In the genomic region with DNA sequence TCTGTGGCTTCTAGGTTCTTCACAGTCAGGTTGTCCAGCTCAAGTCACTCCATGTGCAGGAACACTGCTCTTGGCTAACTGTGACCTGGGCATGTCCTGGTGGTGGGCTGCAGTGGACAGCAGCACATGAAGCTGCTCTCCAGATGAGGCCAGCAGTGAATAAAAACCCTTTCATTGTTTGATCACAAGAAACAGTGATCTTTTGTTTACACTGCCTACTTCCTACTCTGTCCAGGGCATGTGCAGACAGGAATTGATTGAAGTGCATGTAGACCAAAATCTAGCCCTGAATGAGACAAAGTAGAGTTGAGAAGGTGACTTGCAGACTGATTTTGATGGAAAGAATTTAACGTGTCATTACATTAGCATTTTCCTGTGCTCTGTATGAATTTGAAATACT, we compare ENCODE assay signal across 1 cellular context.
TF ChIP-seq lines count a peak whose summit lies in the region.

No MANE protein-coding gene starts in this region.

TF ChIP-seq in HepG2, 621 proteins besides CTCF, POLR2A, EP300 and RAD21 (continued from another document and continues in another):
- TF ChIP-seq, protein P1, sequence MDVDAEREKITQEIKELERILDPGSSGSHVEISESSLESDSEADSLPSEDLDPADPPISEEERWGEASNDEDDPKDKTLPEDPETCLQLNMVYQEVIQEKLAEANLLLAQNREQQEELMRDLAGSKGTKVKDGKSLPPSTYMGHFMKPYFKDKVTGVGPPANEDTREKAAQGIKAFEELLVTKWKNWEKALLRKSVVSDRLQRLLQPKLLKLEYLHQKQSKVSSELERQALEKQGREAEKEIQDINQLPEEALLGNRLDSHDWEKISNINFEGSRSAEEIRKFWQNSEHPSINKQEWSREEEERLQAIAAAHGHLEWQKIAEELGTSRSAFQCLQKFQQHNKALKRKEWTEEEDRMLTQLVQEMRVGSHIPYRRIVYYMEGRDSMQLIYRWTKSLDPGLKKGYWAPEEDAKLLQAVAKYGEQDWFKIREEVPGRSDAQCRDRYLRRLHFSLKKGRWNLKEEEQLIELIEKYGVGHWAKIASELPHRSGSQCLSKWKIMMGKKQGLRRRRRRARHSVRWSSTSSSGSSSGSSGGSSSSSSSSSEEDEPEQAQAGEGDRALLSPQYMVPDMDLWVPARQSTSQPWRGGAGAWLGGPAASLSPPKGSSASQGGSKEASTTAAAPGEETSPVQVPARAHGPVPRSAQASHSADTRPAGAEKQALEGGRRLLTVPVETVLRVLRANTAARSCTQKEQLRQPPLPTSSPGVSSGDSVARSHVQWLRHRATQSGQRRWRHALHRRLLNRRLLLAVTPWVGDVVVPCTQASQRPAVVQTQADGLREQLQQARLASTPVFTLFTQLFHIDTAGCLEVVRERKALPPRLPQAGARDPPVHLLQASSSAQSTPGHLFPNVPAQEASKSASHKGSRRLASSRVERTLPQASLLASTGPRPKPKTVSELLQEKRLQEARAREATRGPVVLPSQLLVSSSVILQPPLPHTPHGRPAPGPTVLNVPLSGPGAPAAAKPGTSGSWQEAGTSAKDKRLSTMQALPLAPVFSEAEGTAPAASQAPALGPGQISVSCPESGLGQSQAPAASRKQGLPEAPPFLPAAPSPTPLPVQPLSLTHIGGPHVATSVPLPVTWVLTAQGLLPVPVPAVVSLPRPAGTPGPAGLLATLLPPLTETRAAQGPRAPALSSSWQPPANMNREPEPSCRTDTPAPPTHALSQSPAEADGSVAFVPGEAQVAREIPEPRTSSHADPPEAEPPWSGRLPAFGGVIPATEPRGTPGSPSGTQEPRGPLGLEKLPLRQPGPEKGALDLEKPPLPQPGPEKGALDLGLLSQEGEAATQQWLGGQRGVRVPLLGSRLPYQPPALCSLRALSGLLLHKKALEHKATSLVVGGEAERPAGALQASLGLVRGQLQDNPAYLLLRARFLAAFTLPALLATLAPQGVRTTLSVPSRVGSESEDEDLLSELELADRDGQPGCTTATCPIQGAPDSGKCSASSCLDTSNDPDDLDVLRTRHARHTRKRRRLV (CRISPR knock-in tag; IDR thresholded peaks at IDR 0.05), result no peak
- TF ChIP-seq CENPT (CRISPR knock-in tag; IDR thresholded peaks at IDR 0.05; ENCODE audit: low read depth) (no peak), ZNF747 (CRISPR knock-in tag; IDR thresholded peaks at IDR 0.05; ENCODE audit: borderline replicate concordance) (no peak), MIER3 (CRISPR knock-in tag; IDR thresholded peaks at IDR 0.05; ENCODE audit: borderline replicate concordance) (no peak), ZNF841 (CRISPR knock-in tag; IDR thresholded peaks at IDR 0.05; ENCODE audit: borderline replicate concordance) (no peak), SRY (CRISPR knock-in tag; IDR thresholded peaks at IDR 0.05) (no peak), ZEB1 (IDR thresholded peaks at IDR 0.05; ENCODE audit: insufficient replicate concordance, low read depth) (no peak), CENPX (CRISPR knock-in tag; IDR thresholded peaks at IDR 0.05) (no peak), HNF4A (CRISPR knock-in tag; IDR thresholded peaks at IDR 0.05) (no peak), FOSL2 (CRISPR knock-in tag; IDR thresholded peaks at IDR 0.05) (no peak), ZNF557 (CRISPR knock-in tag; IDR thresholded peaks at IDR 0.05) (no peak), CBX1 (IDR thresholded peaks at IDR 0.05; ENCODE audit: low read depth) (no peak), ZNF562 (CRISPR knock-in tag; IDR thresholded peaks at IDR 0.05; ENCODE audit: borderline replicate concordance) (no peak), FOXA3 (CRISPR knock-in tag; IDR thresholded peaks at IDR 0.05) (peak; percentile 81), NFKBIZ (CRISPR knock-in tag; IDR thresholded peaks at IDR 0.05) (no peak), ZBTB7B (CRISPR knock-in tag; IDR thresholded peaks at IDR 0.05) (peak; percentile 75; the same call in 1 of the 2 replicates), ZNF558 (CRISPR knock-in tag; IDR thresholded peaks at IDR 0.05; ENCODE audit: borderline replicate concordance) (no peak), ZNF724P (CRISPR knock-in tag; IDR thresholded peaks at IDR 0.05; ENCODE audit: borderline replicate concordance) (no peak), POLR2AphosphoS5 (IDR thresholded peaks at IDR 0.05; ENCODE audit: low read depth, low read length) (no peak), KLF11 (CRISPR knock-in tag; IDR thresholded peaks at IDR 0.05) (no peak), SUZ12 (IDR thresholded peaks at IDR 0.05; ENCODE audit: low read depth, low read length) (no peak), TRIM24 (CRISPR knock-in tag; IDR thresholded peaks at IDR 0.05) (no peak), ZFYVE20 (CRISPR knock-in tag; IDR thresholded peaks at IDR 0.05; ENCODE audit: borderline replicate concordance, low read depth) (no peak), GATAD1 (CRISPR knock-in tag; IDR thresholded peaks at IDR 0.05) (no peak), ZNF850 (CRISPR knock-in tag; conservative IDR thresholded peaks at IDR 0.05) (no peak), ZFP37 (CRISPR knock-in tag; IDR thresholded peaks at IDR 0.05; ENCODE audit: borderline replicate concordance) (no peak), GZF1 (CRISPR knock-in tag; IDR thresholded peaks at IDR 0.05) (no peak), SP4 (CRISPR knock-in tag; IDR thresholded peaks at IDR 0.05) (no peak), ZBTB20 (CRISPR knock-in tag; IDR thresholded peaks at IDR 0.05; ENCODE audit: borderline replicate concordance, low read depth) (no peak), SIX1 (CRISPR knock-in tag; IDR thresholded peaks at IDR 0.05; ENCODE audit: borderline replicate concordance) (no peak), ZNF335 (CRISPR knock-in tag; IDR thresholded peaks at IDR 0.05) (no peak), DR1 (CRISPR knock-in tag; IDR thresholded peaks at IDR 0.05) (no peak), SOX5 (CRISPR knock-in tag; IDR thresholded peaks at IDR 0.05; ENCODE audit: borderline replicate concordance) (peak; percentile 88; the same call in 1 of the 2 replicates), BCL6 (CRISPR knock-in tag; IDR thresholded peaks at IDR 0.05) (peak; percentile 65), ZNF33B (CRISPR knock-in tag; IDR thresholded peaks at IDR 0.05) (no peak), ZNF883 (CRISPR knock-in tag; IDR thresholded peaks at IDR 0.05; ENCODE audit: not compliant biosample characterization) (no peak), HDAC2 (CRISPR knock-in tag; IDR thresholded peaks at IDR 0.05) (peak; percentile 37; the same call in 1 of the 2 replicates), KDM5A (IDR thresholded peaks at IDR 0.05; ENCODE audit: borderline replicate concordance, low read length) (no peak), TCF7L2 (IDR thresholded peaks at IDR 0.05; ENCODE audit: low read depth, low read length) (no peak), HNRNPUL1 (IDR thresholded peaks at IDR 0.05; ENCODE audit: low read depth, low read length) (no peak), ZNF430 (CRISPR knock-in tag; IDR thresholded peaks at IDR 0.05) (no peak), HNRNPK (IDR thresholded peaks at IDR 0.05; ENCODE audit: low read depth, low read length, poor library complexity, severe bottlenecking) (no peak), ZNF333 (CRISPR knock-in tag; IDR thresholded peaks at IDR 0.05; ENCODE audit: borderline replicate concordance) (no peak), HDAC1 (CRISPR knock-in tag; IDR thresholded peaks at IDR 0.05) (no peak; the same call in 1 of the 2 replicates), AHR (CRISPR knock-in tag; IDR thresholded peaks at IDR 0.05) (0 out of 2 replicates have a peak, but pooled peaks have one; percentile 41), RBAK (CRISPR knock-in tag; IDR thresholded peaks at IDR 0.05) (no peak), RFXAP (CRISPR knock-in tag; IDR thresholded peaks at IDR 0.05; ENCODE audit: borderline replicate concordance) (no peak), FOXA1 (IDR thresholded peaks at IDR 0.05) (no peak), FOXA1 (CRISPR knock-in tag; IDR thresholded peaks at IDR 0.05) (peak; percentile 72; the same call in 1 of the 2 replicates)
- TF ChIP-seq, protein P2, sequence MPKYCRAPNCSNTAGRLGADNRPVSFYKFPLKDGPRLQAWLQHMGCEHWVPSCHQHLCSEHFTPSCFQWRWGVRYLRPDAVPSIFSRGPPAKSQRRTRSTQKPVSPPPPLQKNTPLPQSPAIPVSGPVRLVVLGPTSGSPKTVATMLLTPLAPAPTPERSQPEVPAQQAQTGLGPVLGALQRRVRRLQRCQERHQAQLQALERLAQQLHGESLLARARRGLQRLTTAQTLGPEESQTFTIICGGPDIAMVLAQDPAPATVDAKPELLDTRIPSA (CRISPR knock-in tag; IDR thresholded peaks at IDR 0.05; ENCODE audit: borderline replicate concordance), result no peak
- TF ChIP-seq, protein P3, sequence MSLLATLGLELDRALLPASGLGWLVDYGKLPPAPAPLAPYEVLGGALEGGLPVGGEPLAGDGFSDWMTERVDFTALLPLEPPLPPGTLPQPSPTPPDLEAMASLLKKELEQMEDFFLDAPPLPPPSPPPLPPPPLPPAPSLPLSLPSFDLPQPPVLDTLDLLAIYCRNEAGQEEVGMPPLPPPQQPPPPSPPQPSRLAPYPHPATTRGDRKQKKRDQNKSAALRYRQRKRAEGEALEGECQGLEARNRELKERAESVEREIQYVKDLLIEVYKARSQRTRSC (CRISPR knock-in tag; IDR thresholded peaks at IDR 0.05; ENCODE audit: low read depth), result no peak
- TF ChIP-seq, protein P4, sequence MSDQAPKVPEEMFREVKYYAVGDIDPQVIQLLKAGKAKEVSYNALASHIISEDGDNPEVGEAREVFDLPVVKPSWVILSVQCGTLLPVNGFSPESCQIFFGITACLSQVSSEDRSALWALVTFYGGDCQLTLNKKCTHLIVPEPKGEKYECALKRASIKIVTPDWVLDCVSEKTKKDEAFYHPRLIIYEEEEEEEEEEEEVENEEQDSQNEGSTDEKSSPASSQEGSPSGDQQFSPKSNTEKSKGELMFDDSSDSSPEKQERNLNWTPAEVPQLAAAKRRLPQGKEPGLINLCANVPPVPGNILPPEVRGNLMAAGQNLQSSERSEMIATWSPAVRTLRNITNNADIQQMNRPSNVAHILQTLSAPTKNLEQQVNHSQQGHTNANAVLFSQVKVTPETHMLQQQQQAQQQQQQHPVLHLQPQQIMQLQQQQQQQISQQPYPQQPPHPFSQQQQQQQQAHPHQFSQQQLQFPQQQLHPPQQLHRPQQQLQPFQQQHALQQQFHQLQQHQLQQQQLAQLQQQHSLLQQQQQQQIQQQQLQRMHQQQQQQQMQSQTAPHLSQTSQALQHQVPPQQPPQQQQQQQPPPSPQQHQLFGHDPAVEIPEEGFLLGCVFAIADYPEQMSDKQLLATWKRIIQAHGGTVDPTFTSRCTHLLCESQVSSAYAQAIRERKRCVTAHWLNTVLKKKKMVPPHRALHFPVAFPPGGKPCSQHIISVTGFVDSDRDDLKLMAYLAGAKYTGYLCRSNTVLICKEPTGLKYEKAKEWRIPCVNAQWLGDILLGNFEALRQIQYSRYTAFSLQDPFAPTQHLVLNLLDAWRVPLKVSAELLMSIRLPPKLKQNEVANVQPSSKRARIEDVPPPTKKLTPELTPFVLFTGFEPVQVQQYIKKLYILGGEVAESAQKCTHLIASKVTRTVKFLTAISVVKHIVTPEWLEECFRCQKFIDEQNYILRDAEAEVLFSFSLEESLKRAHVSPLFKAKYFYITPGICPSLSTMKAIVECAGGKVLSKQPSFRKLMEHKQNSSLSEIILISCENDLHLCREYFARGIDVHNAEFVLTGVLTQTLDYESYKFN (CRISPR knock-in tag; conservative IDR thresholded peaks at IDR 0.05), result peak; percentile 52; the same call in 1 of the 2 replicates
- TF ChIP-seq, protein P5, sequence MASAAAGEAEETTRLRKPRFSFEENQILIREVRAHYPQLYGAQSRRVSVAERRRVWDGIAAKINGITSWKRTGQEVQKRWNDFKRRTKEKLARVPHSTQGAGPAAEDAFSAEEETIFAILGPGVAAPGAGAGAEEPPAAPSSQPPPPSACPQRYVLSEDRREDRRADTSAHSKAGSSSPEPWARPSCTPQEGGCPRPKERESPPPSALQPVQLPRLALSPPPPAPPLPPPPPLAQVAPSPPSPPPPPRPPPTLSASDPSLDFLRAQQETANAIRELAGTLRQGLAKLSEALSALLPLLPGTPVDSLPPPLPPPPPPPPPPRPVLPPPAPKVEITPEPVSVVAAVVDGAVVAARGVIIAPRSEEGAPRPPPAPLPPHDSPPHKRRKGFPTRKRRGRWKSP (CRISPR knock-in tag; IDR thresholded peaks at IDR 0.05), result no peak
- TF ChIP-seq, protein P6, sequence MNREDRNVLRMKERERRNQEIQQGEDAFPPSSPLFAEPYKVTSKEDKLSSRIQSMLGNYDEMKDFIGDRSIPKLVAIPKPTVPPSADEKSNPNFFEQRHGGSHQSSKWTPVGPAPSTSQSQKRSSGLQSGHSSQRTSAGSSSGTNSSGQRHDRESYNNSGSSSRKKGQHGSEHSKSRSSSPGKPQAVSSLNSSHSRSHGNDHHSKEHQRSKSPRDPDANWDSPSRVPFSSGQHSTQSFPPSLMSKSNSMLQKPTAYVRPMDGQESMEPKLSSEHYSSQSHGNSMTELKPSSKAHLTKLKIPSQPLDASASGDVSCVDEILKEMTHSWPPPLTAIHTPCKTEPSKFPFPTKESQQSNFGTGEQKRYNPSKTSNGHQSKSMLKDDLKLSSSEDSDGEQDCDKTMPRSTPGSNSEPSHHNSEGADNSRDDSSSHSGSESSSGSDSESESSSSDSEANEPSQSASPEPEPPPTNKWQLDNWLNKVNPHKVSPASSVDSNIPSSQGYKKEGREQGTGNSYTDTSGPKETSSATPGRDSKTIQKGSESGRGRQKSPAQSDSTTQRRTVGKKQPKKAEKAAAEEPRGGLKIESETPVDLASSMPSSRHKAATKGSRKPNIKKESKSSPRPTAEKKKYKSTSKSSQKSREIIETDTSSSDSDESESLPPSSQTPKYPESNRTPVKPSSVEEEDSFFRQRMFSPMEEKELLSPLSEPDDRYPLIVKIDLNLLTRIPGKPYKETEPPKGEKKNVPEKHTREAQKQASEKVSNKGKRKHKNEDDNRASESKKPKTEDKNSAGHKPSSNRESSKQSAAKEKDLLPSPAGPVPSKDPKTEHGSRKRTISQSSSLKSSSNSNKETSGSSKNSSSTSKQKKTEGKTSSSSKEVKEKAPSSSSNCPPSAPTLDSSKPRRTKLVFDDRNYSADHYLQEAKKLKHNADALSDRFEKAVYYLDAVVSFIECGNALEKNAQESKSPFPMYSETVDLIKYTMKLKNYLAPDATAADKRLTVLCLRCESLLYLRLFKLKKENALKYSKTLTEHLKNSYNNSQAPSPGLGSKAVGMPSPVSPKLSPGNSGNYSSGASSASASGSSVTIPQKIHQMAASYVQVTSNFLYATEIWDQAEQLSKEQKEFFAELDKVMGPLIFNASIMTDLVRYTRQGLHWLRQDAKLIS (CRISPR knock-in tag; IDR thresholded peaks at IDR 0.05), result no peak
- TF ChIP-seq, protein P7, sequence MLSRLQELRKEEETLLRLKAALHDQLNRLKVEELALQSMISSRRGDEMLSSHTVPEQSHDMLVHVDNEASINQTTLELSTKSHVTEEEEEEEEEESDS (CRISPR knock-in tag; IDR thresholded peaks at IDR 0.05; ENCODE audit: borderline replicate concordance), result no peak
- TF ChIP-seq, protein P8, sequence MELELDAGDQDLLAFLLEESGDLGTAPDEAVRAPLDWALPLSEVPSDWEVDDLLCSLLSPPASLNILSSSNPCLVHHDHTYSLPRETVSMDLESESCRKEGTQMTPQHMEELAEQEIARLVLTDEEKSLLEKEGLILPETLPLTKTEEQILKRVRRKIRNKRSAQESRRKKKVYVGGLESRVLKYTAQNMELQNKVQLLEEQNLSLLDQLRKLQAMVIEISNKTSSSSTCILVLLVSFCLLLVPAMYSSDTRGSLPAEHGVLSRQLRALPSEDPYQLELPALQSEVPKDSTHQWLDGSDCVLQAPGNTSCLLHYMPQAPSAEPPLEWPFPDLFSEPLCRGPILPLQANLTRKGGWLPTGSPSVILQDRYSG (CRISPR knock-in tag; IDR thresholded peaks at IDR 0.05), result no peak
